ENCODE assay signal across 31 cellular contexts in the genomic region with DNA sequence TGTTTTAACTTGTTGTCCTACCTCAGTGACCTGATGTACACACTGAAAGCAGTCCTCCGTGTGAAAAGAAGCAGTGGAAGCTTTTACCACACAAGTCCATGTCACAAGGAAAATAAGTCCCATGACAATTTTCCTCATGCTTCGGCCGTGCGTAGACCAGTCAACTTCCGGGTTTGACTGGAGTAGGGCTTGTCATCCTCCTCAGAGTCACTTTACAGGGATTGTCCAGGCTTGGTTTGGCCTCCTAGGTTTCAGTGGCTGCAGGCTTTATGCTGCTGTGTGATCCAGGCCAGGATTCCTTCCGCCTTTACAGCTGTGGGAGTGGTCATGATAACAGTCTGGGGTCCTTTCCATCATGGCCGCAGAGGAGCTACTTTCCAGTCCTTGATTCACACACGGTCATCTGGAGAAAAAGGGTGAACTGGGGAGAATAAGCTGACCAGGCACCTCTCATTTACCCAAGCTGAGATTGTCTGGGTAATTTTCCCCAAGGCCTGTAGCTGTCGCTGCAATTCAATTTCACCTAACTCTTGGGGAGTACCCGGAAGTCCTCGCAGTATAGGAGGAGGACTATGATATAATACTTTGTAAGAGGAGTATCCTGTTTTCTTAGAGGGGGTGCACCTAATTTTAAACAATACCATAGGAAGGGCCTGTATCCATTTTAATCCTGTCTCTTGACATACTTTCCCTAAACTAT.
DNase-seq lines count a peak whose midpoint lies in the region; ATAC-seq, FAIRE-seq and TF ChIP-seq lines count a peak whose summit lies in the region.
"Had no signal": no experiment of that assay in that cellular context is flagged by ENCODE, and none has a peak within 500 bp of the region (broad histone marks: within the 10 kb centered on the region; RNA-seq: fewer than 3 reads in every experiment).

No MANE protein-coding gene starts in this region.

- intact Hi-C loops in upper lobe of right lung (cut with DNase I), result no loop called here

- no peak overlapping the region for H3K27ac ChIP-seq in SK-N-SH (ENCODE audit: low read depth in 2 of 2, low read length in 1 of 2)
- peak overlapping the region; percentile 30 for H3K27ac ChIP-seq in upper lobe of right lung
- H3K27ac ChIP-seq: gastrocnemius medialis, transverse colon had no signal

- ATAC-seq in SK-N-SH treated with all-trans-retinoic acid at 6 μM for 48 hours (no peak), upper lobe of right lung (peak; percentile 72)
- ATAC-seq: gastrocnemius medialis, Panc1 had no signal

- no peak for DNase-seq in SK-N-SH
- peak; percentile 9 for DNase-seq in NCI-H2107 treated with DMSO at 0.1 percent for 48 hours (lab: John Stamatoyannopoulos, UW; ENCODE audit: unreplicated experiment)
- DNase-seq in bronchial epithelial cell (ENCODE audit: low read depth), result peak; percentile 11
- no peak for DNase-seq in upper lobe of right lung
- DNase-seq in activated CD4-positive, alpha-beta T cell treated with anti-CD3 and anti-CD28 coated beads for 1 hour, result no peak
- no peak for DNase-seq in UCSD-AML1 (lab: John Stamatoyannopoulos, UW; ENCODE audit: unreplicated experiment)
- no peak for DNase-seq in T-helper 2 cell treated with Interferon-gamma antibody and Interleukin-4, amounts not matched to agents 5 μg/mL and 100 μg/mL, for 36 hours (ENCODE audit: low spot score)
- DNase-seq: activated CD4-positive, alpha-beta T cell treated with anti-CD3 and anti-CD28 coated beads, Interleukin-2, amount 10 ng/mL, durations not matched to agents 24 days and 14 days; activated CD8-positive, alpha-beta memory T cell treated with anti-CD3 and anti-CD28 coated beads for 24 hours; activated T-cell treated with anti-CD3 and anti-CD28 coated beads for 4 hours; BE2C; effector CD4-positive, alpha-beta T cell; gastrocnemius medialis; GDM1; GOT3; hippocampal formation; KBM-7; mammary epithelial cell; NCI-H2029; NCI-H446 treated with DMSO at 0.1 percent for 48 hours; Right ventricle myocardium superior; stimulated activated CD4-positive, alpha-beta T cell treated with anti-CD3 and anti-CD28 coated beads, Interleukin-15, amount 100 ng/mL, for 24 hours; stimulated activated CD4-positive, alpha-beta T cell treated with anti-CD3 and anti-CD28 coated beads, Interleukin-4, amount 100 ng/mL, for 4 hours; SW 1271; T1000; transverse colon had no signal

- H3K79me2 ChIP-seq in SK-N-SH (ENCODE audit: insufficient read depth), result no peaks in the 10 kb centered on the region

- FAIRE-seq in bronchial epithelial cell (lab: Jason Lieb, UNC), result no peak

- WGBS in SK-N-SH (ENCODE audit: low lambda C conversion rate), result 12% methylated on average over 11 of the region's 11 CpGs

- H3K9me3 Mint-ChIP-seq in T-helper 2 cell treated with Interferon-gamma antibody and Interleukin-4, amounts not matched to agents 5 μg/mL and 100 μg/mL, for 36 hours, result no peaks in the 10 kb centered on the region
- H3K9me3 Mint-ChIP-seq: activated CD4-positive, alpha-beta T cell treated with anti-CD3 and anti-CD28 coated beads, Interleukin-2, amount 10 ng/mL, durations not matched to agents 24 days and 14 days; activated T-helper 2 cell treated with anti-CD3 and anti-CD28 coated beads, Interferon-gamma antibody, Interleukin-2, Interleukin-4, amounts not matched to agents 10 μg/mL and 5 μg/mL and 100 μg/mL, durations not matched to agents 14 hours and 24 hours and 36 hours had no signal

- H3F3A ChIP-seq in SK-N-SH (replicated peaks; ENCODE audit: insufficient read depth), result no peaks in the 10 kb centered on the region

- H3K4me1 ChIP-seq in SK-N-SH (ENCODE audit: control insufficient read depth in 1 of 2, insufficient read depth in 2 of 2, low read depth in 1 of 2, low read length in 1 of 2) (no peaks in the 10 kb centered on the region), upper lobe of right lung (no peaks in the 10 kb centered on the region)
- H3K4me1 ChIP-seq: BE2C, gastrocnemius medialis, transverse colon had no signal

- H3K4me2 ChIP-seq in SK-N-SH, result no peak overlapping the region

- TF ChIP-seq EP300 in SK-N-SH (IDR thresholded peaks at IDR 0.05; ENCODE audit: borderline replicate concordance in 1 of 2, low read depth in 1 of 2, low read length in 1 of 2), result no peak

- no peak for TF ChIP-seq RAD21 in SK-N-SH (IDR thresholded peaks at IDR 0.05; ENCODE audit: low read length)

- H3K9ac ChIP-seq in SK-N-SH, result no peak overlapping the region

- POLR2A ChIA-PET in SK-N-SH (lab: Yijun Ruan, JAX), result no interaction called here

- no peaks in the 10 kb centered on the region for H4K20me1 ChIP-seq in SK-N-SH (ENCODE audit: insufficient read depth)

- H3K36me3 Mint-ChIP-seq in T-helper 2 cell treated with Interferon-gamma antibody and Interleukin-4, amounts not matched to agents 5 μg/mL and 100 μg/mL, for 36 hours (ENCODE audit: low read depth), result no peaks in the 10 kb centered on the region
- H3K36me3 Mint-ChIP-seq: activated naive CD8-positive, alpha-beta T cell had no signal

- no peaks in the 10 kb centered on the region for H3K9me2 ChIP-seq in SK-N-SH

- H3K27me3 Mint-ChIP-seq in T-helper 2 cell treated with Interferon-gamma antibody and Interleukin-4, amounts not matched to agents 5 μg/mL and 100 μg/mL, for 36 hours (ENCODE audit: low read depth), result no peaks in the 10 kb centered on the region
- H3K27me3 Mint-ChIP-seq: activated CD4-positive, alpha-beta T cell treated with anti-CD3 and anti-CD28 coated beads, Interleukin-2, amount 10 ng/mL, durations not matched to agents 24 days and 14 days; activated naive CD8-positive, alpha-beta T cell had no signal

- H2AFZ ChIP-seq in SK-N-SH (ENCODE audit: low read depth), result no peak overlapping the region

- no peaks in the 10 kb centered on the region; the same call in 1 of the 2 replicates for H3K27me3 ChIP-seq in SK-N-SH (ENCODE audit: insufficient read depth)
- H3K27me3 ChIP-seq in bronchial epithelial cell (ENCODE audit: control insufficient read depth, insufficient read depth, low read length), result no peaks in the 10 kb centered on the region
- no peaks in the 10 kb centered on the region for H3K27me3 ChIP-seq in upper lobe of right lung
- H3K27me3 ChIP-seq: BE2C, gastrocnemius medialis, transverse colon had no signal

- TF ChIP-seq CTCF in SK-N-SH (IDR thresholded peaks at IDR 0.05) (peak; percentile 31; the same call in 1 of the 2 replicates), bronchial epithelial cell (IDR thresholded peaks at IDR 0.05; ENCODE audit: insufficient read depth, low read length, severe bottlenecking) (peak; percentile 10), upper lobe of right lung (IDR thresholded peaks at IDR 0.05) (peak; percentile 23)

- H3K36me3 ChIP-seq in SK-N-SH (replicated peaks in 1 of 2; ENCODE audit: control insufficient read depth in 1 of 2, insufficient read depth in 2 of 2, low read length in 1 of 2) (no peaks in the 10 kb centered on the region), bronchial epithelial cell (ENCODE audit: control insufficient read depth, insufficient read depth, low read length) (no peaks in the 10 kb centered on the region), upper lobe of right lung (no peaks in the 10 kb centered on the region)
- H3K36me3 ChIP-seq: BE2C, gastrocnemius medialis, transverse colon had no signal

- H3K4me3 ChIP-seq in SK-N-SH (ENCODE audit: low read depth in 2 of 2, low read length in 1 of 2) (no peak overlapping the region), bronchial epithelial cell (ENCODE audit: low read depth, low read length) (no peak overlapping the region), upper lobe of right lung (peak overlapping the region; percentile 16)
- H3K4me3 ChIP-seq: gastrocnemius medialis, transverse colon had no signal

- H3K4me3 Mint-ChIP-seq in T-helper 2 cell treated with Interferon-gamma antibody and Interleukin-4, amounts not matched to agents 5 μg/mL and 100 μg/mL, for 36 hours, result no peak overlapping the region
- H3K4me3 Mint-ChIP-seq: activated CD4-positive, alpha-beta T cell treated with anti-CD3 and anti-CD28 coated beads, Interleukin-2, amount 10 ng/mL, durations not matched to agents 24 days and 14 days; activated naive CD8-positive, alpha-beta T cell; nephron had no signal

- H3K27ac Mint-ChIP-seq in T-helper 2 cell treated with Interferon-gamma antibody and Interleukin-4, amounts not matched to agents 5 μg/mL and 100 μg/mL, for 36 hours, result no peak overlapping the region
- H3K27ac Mint-ChIP-seq: activated CD4-positive, alpha-beta T cell treated with anti-CD3 and anti-CD28 coated beads, Interleukin-2, amount 10 ng/mL, durations not matched to agents 24 days and 14 days; activated naive CD8-positive, alpha-beta T cell; activated T-helper 2 cell treated with anti-CD3 and anti-CD28 coated beads, Interferon-gamma antibody, Interleukin-2, Interleukin-4, amounts not matched to agents 10 μg/mL and 5 μg/mL and 100 μg/mL, durations not matched to agents 14 hours and 24 hours and 36 hours; nephron had no signal

- CTCF ChIA-PET in SK-N-SH (lab: Yijun Ruan, JAX), result no interaction called here

- H3K4me1 Mint-ChIP-seq in T-helper 2 cell treated with Interferon-gamma antibody and Interleukin-4, amounts not matched to agents 5 μg/mL and 100 μg/mL, for 36 hours (ENCODE audit: low read depth), result no peaks in the 10 kb centered on the region
- H3K4me1 Mint-ChIP-seq: activated CD4-positive, alpha-beta T cell treated with anti-CD3 and anti-CD28 coated beads, Interleukin-2, amount 10 ng/mL, durations not matched to agents 24 days and 14 days; nephron had no signal

- H3K9me3 ChIP-seq in SK-N-SH (no peaks in the 10 kb centered on the region), upper lobe of right lung (no peaks in the 10 kb centered on the region)
- H3K9me3 ChIP-seq: BE2C, gastrocnemius medialis, transverse colon had no signal

TF ChIP-seq in SK-N-SH, 30 proteins besides CTCF, POLR2A, EP300 and RAD21:
- TF ChIP-seq ELF1 (IDR thresholded peaks at IDR 0.05) (peak; percentile 53), SIN3A (IDR thresholded peaks at IDR 0.05; ENCODE audit: borderline replicate concordance, low read depth, low read length) (no peak)

TF ChIP-seq in SK-N-SH treated with all-trans-retinoic acid at 6 μM for 48 hours, 23 proteins besides CTCF, POLR2A, EP300 and RAD21 (continues in another document):
- no peak for TF ChIP-seq ZFP3 (CRISPR knock-in tag; IDR thresholded peaks at IDR 0.05)

Comparison
In these comparisons a context has a peak if more than half of its experiments do, and no peak if none do; other contexts are left out.
1. DNase-seq: peak in NCI-H2107 treated with DMSO at 0.1 percent for 48 hours (single experiment) and bronchial epithelial cell (single experiment); none in SK-N-SH (single experiment), upper lobe of right lung (single experiment), activated CD4-positive, alpha-beta T cell treated with anti-CD3 and anti-CD28 coated beads for 1 hour (single experiment), UCSD-AML1 (single experiment) and T-helper 2 cell treated with Interferon-gamma antibody and Interleukin-4, amounts not matched to agents 5 μg/mL and 100 μg/mL, for 36 hours (single experiment).
2. Peak in every context shown above with its lines, with median percentiles within 50 percentile points of each other: CTCF ChIP-seq.